8 cellular contexts compared by ENCODE assay signal in the genomic region with DNA sequence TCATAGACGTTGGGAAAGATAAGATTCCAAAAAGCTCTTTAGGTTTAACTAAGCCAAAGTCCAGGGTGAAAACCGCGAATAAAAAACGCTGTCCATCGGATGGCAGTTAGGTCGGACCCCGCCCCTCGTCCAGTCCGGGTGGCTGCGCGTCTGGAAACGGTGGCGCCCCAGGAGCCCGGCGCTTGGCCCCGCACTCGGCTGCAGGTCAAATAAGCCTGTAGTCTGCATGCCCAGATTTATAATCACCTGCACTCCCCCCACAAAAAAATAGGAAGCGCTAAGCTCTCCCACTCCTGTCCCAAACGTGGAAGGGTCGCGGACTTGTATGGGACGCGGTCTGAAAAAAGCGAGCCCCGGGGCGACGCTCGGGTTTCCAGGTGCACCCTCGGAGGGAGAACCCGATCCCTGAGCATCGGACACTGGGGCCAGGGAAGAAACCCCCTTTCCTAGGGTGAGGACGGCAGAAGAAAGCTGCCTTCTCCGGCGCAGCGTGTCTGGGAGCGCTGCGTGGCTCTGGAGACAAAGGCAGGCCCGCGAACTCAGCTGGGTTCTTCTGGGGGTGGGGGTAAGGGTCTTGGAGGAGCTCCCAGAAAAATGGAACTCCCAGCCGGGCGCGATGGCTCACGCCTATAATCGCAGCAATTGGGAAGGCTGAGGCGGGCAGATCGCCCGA. TPM values are rescaled to one million over a fixed set of nuclear protein-coding genes. Genes with fewer than 3 reads are reported as not detected.
DNase-seq lines count a peak whose midpoint lies in the region; ATAC-seq and TF ChIP-seq lines count a peak whose summit lies in the region.

No MANE protein-coding gene starts in this region.

- H3K79me2 ChIP-seq in OCI-LY3 (ENCODE audit: low read length) = peaks cover 38% of the 10 kb centered on the region

- H3K4me2 ChIP-seq in OCI-LY3 (ENCODE audit: low read length) = peak overlapping the region; percentile 76

- ATAC-seq in HG03342 (IDR thresholded peaks at IDR 0.05; ENCODE audit: unreplicated experiment) = peak; percentile 3

- H2AFZ ChIP-seq in OCI-LY3 (ENCODE audit: low read depth, low read length) = peak overlapping the region; percentile 59

- TF ChIP-seq POLR2A in GM15510 (IDR thresholded peaks at IDR 0.05; ENCODE audit: borderline replicate concordance, extremely low read depth, insufficient read length) = peak; percentile 45

- intact Hi-C loops in posterior cingulate gyrus (cut with DNase I) = no loop called here

- H3K4me3 ChIP-seq in OCI-LY3 (ENCODE audit: low read length) (peak overlapping the region; percentile 96), right atrium auricular region (peak overlapping the region; percentile 67 to 82)

- H3K27ac ChIP-seq in OCI-LY3 (ENCODE audit: low read length) = peak overlapping the region; percentile 80
- H3K27ac ChIP-seq in right atrium auricular region = peak overlapping the region; percentile 98 to 99

- peaks cover 14% of the 10 kb centered on the region for H3K36me3 ChIP-seq in OCI-LY3 (replicated peaks; ENCODE audit: low read depth, low read length)
- H3K36me3 ChIP-seq in right atrium auricular region = no peaks in the 10 kb centered on the region

- peak; percentile 86 for DNase-seq in ACHN
- peak; percentile 39 for DNase-seq in amniotic stem cell (lab: John Stamatoyannopoulos, UW)
- DNase-seq in right atrium auricular region (ENCODE audit: low spot score) = peak; percentile 90
- peak; percentile 29 to 96 (median 70) for DNase-seq in posterior cingulate gyrus
- DNase-seq in SW 1271 (lab: John Stamatoyannopoulos, UW) = no peak

- no peaks in the 10 kb centered on the region for H3K27me3 ChIP-seq in OCI-LY3 (ENCODE audit: low read depth, low read length)
- H3K27me3 ChIP-seq in right atrium auricular region = no peaks in the 10 kb centered on the region

- H3K9me3 ChIP-seq in OCI-LY3 (ENCODE audit: insufficient read depth, low read length) (no peaks in the 10 kb centered on the region), right atrium auricular region (no peaks in the 10 kb centered on the region)

- H3K4me1 ChIP-seq in OCI-LY3 (ENCODE audit: low read length) (peaks cover 19% of the 10 kb centered on the region), right atrium auricular region (peaks cover 0 to 31% of the 10 kb centered on the region in 2 donors)

- in situ Hi-C loops in ACHN (cut with HindIII; ENCODE audit: low pct_ligation_motif_present, low pct_unique_long_range_greater_than_20kb, low sequenced_read_pairs) = no loop called here

- no peak for TF ChIP-seq CTCF in OCI-LY3 (IDR thresholded peaks at IDR 0.05; ENCODE audit: low read depth, low read length)
- TF ChIP-seq CTCF in right atrium auricular region (IDR thresholded peaks at IDR 0.05) = no peak

- peak overlapping the region; percentile 96 for H3K9ac ChIP-seq in OCI-LY3 (ENCODE audit: low read length)

- H4K20me1 ChIP-seq in OCI-LY3 (ENCODE audit: insufficient read depth, low read length) = peaks cover 25% of the 10 kb centered on the region

RNA-seq across cellular contexts. Expression of a gene that starts 0.9 kb away (rescaled TPM):
- total RNA-seq in right atrium auricular region = 1 to 10 TPM; 4.9 to 9.9 TPM

RNA-seq across cellular contexts. Expression of a gene that starts 19.6 kb away (rescaled TPM):
- 10 to 100 TPM in 1 of 2 donors, 1 to 10 TPM in 1; 9.6 to 13.3 TPM for total RNA-seq in right atrium auricular region

RNA-seq across cellular contexts. Expression of a gene that starts 43.7 kb away (rescaled TPM):
- 100 to 1,000 TPM; 129 to 137 TPM for total RNA-seq in right atrium auricular region

Comparison
In these comparisons a context has a peak if more than half of its experiments do, and no peak if none do; other contexts are left out.
1. DNase-seq: peak in ACHN (single experiment), amniotic stem cell (single experiment), right atrium auricular region (single experiment) and posterior cingulate gyrus (10 of 10); none in SW 1271 (0 of 2).